Comparison of ENCODE assay signal across 19 cellular contexts in genomic region chr6:54404791-54405190, GRCh38.
A peak's percentile ranks its signal among the peaks of the same experiment; 100 is the strongest.
DNase-seq lines count a peak whose midpoint lies in the region; ATAC-seq, FAIRE-seq and TF ChIP-seq lines count a peak whose summit lies in the region.
"Had no signal": no experiment of that assay in that cellular context is flagged by ENCODE, and none has a peak within 500 bp of the region (broad histone marks: within the 10 kb centered on the region; RNA-seq: fewer than 3 reads in every experiment).

No MANE protein-coding gene starts in this region.

- H3K79me2 ChIP-seq in GM23248 (ENCODE audit: insufficient read depth) (no peaks in the 10 kb centered on the region), astrocyte (ENCODE audit: insufficient read depth, low read length) (no peaks in the 10 kb centered on the region)

- in situ Hi-C loops in GM23248 (cut with MboI) = no loop called here

- H3K9me3 ChIP-seq in GM23248 (ENCODE audit: low read depth) (no peaks in the 10 kb centered on the region), astrocyte (ENCODE audit: insufficient read depth, low read depth, low read length) (no peaks in the 10 kb centered on the region)

- H3K9me3 Mint-ChIP-seq in astrocyte (ENCODE audit: unreplicated experiment) = peaks cover 6% of the 10 kb centered on the region

- no peaks in the 10 kb centered on the region for H3K4me1 ChIP-seq in GM23248 (ENCODE audit: insufficient read depth)
- no peaks in the 10 kb centered on the region for H3K4me1 ChIP-seq in astrocyte (ENCODE audit: insufficient read depth, low read length)

- H3K9ac ChIP-seq in GM23248 (no peak overlapping the region), astrocyte (ENCODE audit: low read length) (no peak overlapping the region)

- H4K20me1 ChIP-seq in GM23248 (ENCODE audit: insufficient read depth) = no peaks in the 10 kb centered on the region
- H4K20me1 ChIP-seq in astrocyte (ENCODE audit: insufficient read depth, low read length) = no peaks in the 10 kb centered on the region

- TF ChIP-seq CTCF in astrocyte (IDR thresholded peaks at IDR 0.05; ENCODE audit: insufficient read depth, low read depth, low read length) (no peak), fibroblast of mammary gland (conservative IDR thresholded peaks at IDR 0.05; ENCODE audit: control insufficient read depth, insufficient read depth, low read depth, low read length) (no peak), lower leg skin (IDR thresholded peaks at IDR 0.05) (no peak)

- no peak for TF ChIP-seq POLR2A in lower leg skin (IDR thresholded peaks at IDR 0.05)

- no peak overlapping the region for H3K4me3 Mint-ChIP-seq in astrocyte (ENCODE audit: unreplicated experiment)
- H3K4me3 Mint-ChIP-seq: CD14-positive monocyte; CD8-positive, alpha-beta T cell had no signal

- no peaks in the 10 kb centered on the region for H3K36me3 Mint-ChIP-seq in astrocyte (ENCODE audit: low read depth, unreplicated experiment)
- H3K36me3 Mint-ChIP-seq: CD14-positive monocyte; CD8-positive, alpha-beta T cell had no signal

- no peak for FAIRE-seq in astrocyte (lab: Jason Lieb, UNC)
- FAIRE-seq: A204.1, D721Med, G401.6, GM12891 had no signal

- H3K27me3 ChIP-seq in GM23248 (replicated peaks; ENCODE audit: insufficient read depth) (no peaks in the 10 kb centered on the region; the same call in 1 of the 2 replicates), astrocyte (ENCODE audit: insufficient read depth, low read length) (no peaks in the 10 kb centered on the region)

- H3K4me3 ChIP-seq in GM23248 (no peak overlapping the region), astrocyte (ENCODE audit: insufficient read depth, low read depth, low read length) (no peak overlapping the region), fibroblast of mammary gland (ENCODE audit: control insufficient read depth, low read depth, low read length) (no peak overlapping the region), lower leg skin (ENCODE audit: low read depth, poor library complexity, severe bottlenecking) (no peak overlapping the region)

- H3K27ac ChIP-seq in GM23248 = no peak overlapping the region
- H3K27ac ChIP-seq in astrocyte (ENCODE audit: low read depth, low read length) = no peak overlapping the region
- H3K27ac ChIP-seq: HL-60 had no signal

- DNase-seq in GM23248 = peak; percentile 33
- DNase-seq in astrocyte (ENCODE audit: low read depth) = peak; percentile 11
- DNase-seq in fibroblast of mammary gland (ENCODE audit: low read depth) = peak; percentile 40
- DNase-seq in renal cortical epithelial cell (ENCODE audit: low read depth) = peak; percentile 80
- no peak for DNase-seq in NCI-H748 (lab: John Stamatoyannopoulos, UW; ENCODE audit: unreplicated experiment)
- no peak for DNase-seq in lower leg skin (ENCODE audit: low spot score in 2 of 2)
- DNase-seq: CD8-positive, alpha-beta T cell; COR-L47; DMS153; DMS79 treated with DMSO at 0.1 percent for 48 hours; EL had no signal

- ATAC-seq in esophagus mucosa = no peak
- ATAC-seq: CD8-positive, alpha-beta T cell; HCT116 had no signal

- H3F3A ChIP-seq in GM23248 (ENCODE audit: insufficient read depth) = 0 out of 2 replicates have a peak, but pooled peaks cover 10% of the 10 kb centered on the region

- H3K4me1 Mint-ChIP-seq in astrocyte (ENCODE audit: low read depth, unreplicated experiment) = no peaks in the 10 kb centered on the region
- H3K4me1 Mint-ChIP-seq: CD14-positive monocyte had no signal

- H3K27me3 Mint-ChIP-seq in astrocyte (ENCODE audit: low read depth, unreplicated experiment) = no peaks in the 10 kb centered on the region

- H2AFZ ChIP-seq in GM23248 (no peak overlapping the region), astrocyte (ENCODE audit: low read depth, low read length) (no peak overlapping the region)

- no peak overlapping the region for H3K27ac Mint-ChIP-seq in astrocyte (ENCODE audit: unreplicated experiment)
- H3K27ac Mint-ChIP-seq: CD14-positive monocyte; CD8-positive, alpha-beta T cell had no signal

- no peak overlapping the region for H3K4me2 ChIP-seq in GM23248 (ENCODE audit: unreplicated experiment)
- H3K4me2 ChIP-seq in astrocyte (ENCODE audit: low read length) = no peak overlapping the region

- H3K36me3 ChIP-seq in GM23248 (ENCODE audit: low read depth) = no peaks in the 10 kb centered on the region
- no peaks in the 10 kb centered on the region for H3K36me3 ChIP-seq in astrocyte (ENCODE audit: insufficient read depth, low read length)

- intact Hi-C loops in lower leg skin (cut with DNase I; ENCODE audit: low total_unique reads) = no loop called here

- no peaks in the 10 kb centered on the region for H3K9me2 ChIP-seq in GM23248 (ENCODE audit: insufficient read depth)

- WGBS in GM23248 (ENCODE audit: low coverage in 1 of 2, low lambda C conversion rate in 2 of 2, missing lambda C conversion rate in 2 of 2), 2 experiments = 67 to 68% methylated on average over 1 of the region's 1 CpG
- 55 to 58% methylated on average over 1 of the region's 1 CpG for WGBS in lower leg skin, 2 donors

Comparison
In these comparisons a context has a peak if more than half of its experiments do, and no peak if none do; other contexts are left out.
1. DNase-seq: peak in GM23248 (single experiment), astrocyte (single experiment), fibroblast of mammary gland (single experiment) and renal cortical epithelial cell (single experiment); none in NCI-H748 (single experiment) and lower leg skin (0 of 2).